ENCODE assay signal across 1 cellular context in genomic region chr9:127809562-127810377, GRCh38.
A peak's percentile ranks its signal among the peaks of the same experiment; 100 is the strongest.
TF ChIP-seq lines count a peak whose summit lies in the region.

No MANE protein-coding gene starts in this region.

TF ChIP-seq in K562, 482 proteins besides CTCF, POLR2A, EP300 and RAD21 (continued from another document and continues in another):
- TF ChIP-seq, protein P1, sequence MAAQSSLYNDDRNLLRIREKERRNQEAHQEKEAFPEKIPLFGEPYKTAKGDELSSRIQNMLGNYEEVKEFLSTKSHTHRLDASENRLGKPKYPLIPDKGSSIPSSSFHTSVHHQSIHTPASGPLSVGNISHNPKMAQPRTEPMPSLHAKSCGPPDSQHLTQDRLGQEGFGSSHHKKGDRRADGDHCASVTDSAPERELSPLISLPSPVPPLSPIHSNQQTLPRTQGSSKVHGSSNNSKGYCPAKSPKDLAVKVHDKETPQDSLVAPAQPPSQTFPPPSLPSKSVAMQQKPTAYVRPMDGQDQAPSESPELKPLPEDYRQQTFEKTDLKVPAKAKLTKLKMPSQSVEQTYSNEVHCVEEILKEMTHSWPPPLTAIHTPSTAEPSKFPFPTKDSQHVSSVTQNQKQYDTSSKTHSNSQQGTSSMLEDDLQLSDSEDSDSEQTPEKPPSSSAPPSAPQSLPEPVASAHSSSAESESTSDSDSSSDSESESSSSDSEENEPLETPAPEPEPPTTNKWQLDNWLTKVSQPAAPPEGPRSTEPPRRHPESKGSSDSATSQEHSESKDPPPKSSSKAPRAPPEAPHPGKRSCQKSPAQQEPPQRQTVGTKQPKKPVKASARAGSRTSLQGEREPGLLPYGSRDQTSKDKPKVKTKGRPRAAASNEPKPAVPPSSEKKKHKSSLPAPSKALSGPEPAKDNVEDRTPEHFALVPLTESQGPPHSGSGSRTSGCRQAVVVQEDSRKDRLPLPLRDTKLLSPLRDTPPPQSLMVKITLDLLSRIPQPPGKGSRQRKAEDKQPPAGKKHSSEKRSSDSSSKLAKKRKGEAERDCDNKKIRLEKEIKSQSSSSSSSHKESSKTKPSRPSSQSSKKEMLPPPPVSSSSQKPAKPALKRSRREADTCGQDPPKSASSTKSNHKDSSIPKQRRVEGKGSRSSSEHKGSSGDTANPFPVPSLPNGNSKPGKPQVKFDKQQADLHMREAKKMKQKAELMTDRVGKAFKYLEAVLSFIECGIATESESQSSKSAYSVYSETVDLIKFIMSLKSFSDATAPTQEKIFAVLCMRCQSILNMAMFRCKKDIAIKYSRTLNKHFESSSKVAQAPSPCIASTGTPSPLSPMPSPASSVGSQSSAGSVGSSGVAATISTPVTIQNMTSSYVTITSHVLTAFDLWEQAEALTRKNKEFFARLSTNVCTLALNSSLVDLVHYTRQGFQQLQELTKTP (IDR thresholded peaks at IDR 0.05; ENCODE audit: low read depth in 1 of 2, partially characterized antibody in 2 of 2), result no peak
- no peak for TF ChIP-seq HMGXB4 (CRISPR knock-in tag; IDR thresholded peaks at IDR 0.05)
- no peak for TF ChIP-seq ZC3H4 (CRISPR knock-in tag; IDR thresholded peaks at IDR 0.05; ENCODE audit: borderline replicate concordance)
- TF ChIP-seq IFI16 (CRISPR knock-in tag; IDR thresholded peaks at IDR 0.05), result no peak
- no peak for TF ChIP-seq SRSF3 (IDR thresholded peaks at IDR 0.05; ENCODE audit: insufficient read depth, low read length)
- TF ChIP-seq POLR2G (IDR thresholded peaks at IDR 0.05; ENCODE audit: low read depth, low read length), result peak; percentile 48; the same call in 1 of the 2 replicates
- TF ChIP-seq CHAMP1 (IDR thresholded peaks at IDR 0.05), result no peak
- TF ChIP-seq CCNT2 (IDR thresholded peaks at IDR 0.05; ENCODE audit: borderline replicate concordance, extremely low read depth, insufficient read length, low read depth, low read length), result peak; percentile 39
- no peak for TF ChIP-seq ZNF696 (CRISPR knock-in tag; conservative IDR thresholded peaks at IDR 0.05)
- no peak for TF ChIP-seq STAG1 (CRISPR knock-in tag; IDR thresholded peaks at IDR 0.05; ENCODE audit: borderline replicate concordance)
- TF ChIP-seq RNF219 (CRISPR knock-in tag; IDR thresholded peaks at IDR 0.05), result no peak
- TF ChIP-seq GTF2A2 (tag; IDR thresholded peaks at IDR 0.05), result no peak
- TF ChIP-seq DNMT1 (IDR thresholded peaks at IDR 0.05), result no peak
- TF ChIP-seq CBX5 (IDR thresholded peaks at IDR 0.05; ENCODE audit: borderline replicate concordance, low read depth), result no peak
- TF ChIP-seq, protein P2, sequence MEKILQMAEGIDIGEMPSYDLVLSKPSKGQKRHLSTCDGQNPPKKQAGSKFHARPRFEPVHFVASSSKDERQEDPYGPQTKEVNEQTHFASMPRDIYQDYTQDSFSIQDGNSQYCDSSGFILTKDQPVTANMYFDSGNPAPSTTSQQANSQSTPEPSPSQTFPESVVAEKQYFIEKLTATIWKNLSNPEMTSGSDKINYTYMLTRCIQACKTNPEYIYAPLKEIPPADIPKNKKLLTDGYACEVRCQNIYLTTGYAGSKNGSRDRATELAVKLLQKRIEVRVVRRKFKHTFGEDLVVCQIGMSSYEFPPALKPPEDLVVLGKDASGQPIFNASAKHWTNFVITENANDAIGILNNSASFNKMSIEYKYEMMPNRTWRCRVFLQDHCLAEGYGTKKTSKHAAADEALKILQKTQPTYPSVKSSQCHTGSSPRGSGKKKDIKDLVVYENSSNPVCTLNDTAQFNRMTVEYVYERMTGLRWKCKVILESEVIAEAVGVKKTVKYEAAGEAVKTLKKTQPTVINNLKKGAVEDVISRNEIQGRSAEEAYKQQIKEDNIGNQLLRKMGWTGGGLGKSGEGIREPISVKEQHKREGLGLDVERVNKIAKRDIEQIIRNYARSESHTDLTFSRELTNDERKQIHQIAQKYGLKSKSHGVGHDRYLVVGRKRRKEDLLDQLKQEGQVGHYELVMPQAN (IDR thresholded peaks at IDR 0.05; ENCODE audit: borderline replicate concordance), result no peak
- TF ChIP-seq ETV5 (CRISPR knock-in tag; IDR thresholded peaks at IDR 0.05; ENCODE audit: low read depth), result 0 out of 2 replicates have a peak, but pooled peaks have one; percentile 26
- TF ChIP-seq, protein P3, sequence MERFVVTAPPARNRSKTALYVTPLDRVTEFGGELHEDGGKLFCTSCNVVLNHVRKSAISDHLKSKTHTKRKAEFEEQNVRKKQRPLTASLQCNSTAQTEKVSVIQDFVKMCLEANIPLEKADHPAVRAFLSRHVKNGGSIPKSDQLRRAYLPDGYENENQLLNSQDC (CRISPR knock-in tag; IDR thresholded peaks at IDR 0.05), result no peak
- TF ChIP-seq ATF2 (CRISPR knock-in tag; IDR thresholded peaks at IDR 0.05), result no peak
- no peak for TF ChIP-seq PURB (CRISPR knock-in tag; IDR thresholded peaks at IDR 0.05; ENCODE audit: low read depth)
- no peak for TF ChIP-seq MTA1 (IDR thresholded peaks at IDR 0.05; ENCODE audit: borderline replicate concordance)
- no peak for TF ChIP-seq PTRF (tag; IDR thresholded peaks at IDR 0.05)
- peak; percentile 32 for TF ChIP-seq RBBP5 (IDR thresholded peaks at IDR 0.05; ENCODE audit: borderline replicate concordance, insufficient read depth, low read length, poor library complexity, severe bottlenecking)
- 0 out of 2 replicates have a peak, but pooled peaks have one; percentile 67 for TF ChIP-seq HDGF (IDR thresholded peaks at IDR 0.05)
- no peak for TF ChIP-seq FOXA1 (IDR thresholded peaks at IDR 0.05; ENCODE audit: borderline replicate concordance)
- TF ChIP-seq ZNF311 (CRISPR knock-in tag; IDR thresholded peaks at IDR 0.05), result no peak
- TF ChIP-seq MCM5 (IDR thresholded peaks at IDR 0.05; ENCODE audit: low read depth), result no peak
- no peak for TF ChIP-seq NR2C2 (CRISPR knock-in tag; IDR thresholded peaks at IDR 0.05)
- peak; percentile 85 for TF ChIP-seq NR2C2 (tag; IDR thresholded peaks at IDR 0.05)
- TF ChIP-seq ZNF586 (CRISPR knock-in tag; conservative IDR thresholded peaks at IDR 0.05), result no peak
- TF ChIP-seq CHD1 (IDR thresholded peaks at IDR 0.05; ENCODE audit: low read length), result no peak
- TF ChIP-seq ZBTB7A (IDR thresholded peaks at IDR 0.05; ENCODE audit: borderline replicate concordance, control insufficient read depth, low read depth, low read length), result peak; percentile 66; the same call in 1 of the 2 replicates
- TF ChIP-seq FIP1L1 (IDR thresholded peaks at IDR 0.05; ENCODE audit: low read depth, low read length, poor library complexity, severe bottlenecking), result no peak
- peak; percentile 37; the same call in 1 of the 2 replicates for TF ChIP-seq KDM2B (CRISPR knock-in tag; IDR thresholded peaks at IDR 0.05)
- TF ChIP-seq ZNF639 (CRISPR knock-in tag; conservative IDR thresholded peaks at IDR 0.05 in 1 of 2, IDR thresholded peaks at IDR 0.05 in 1 of 2), result no peak
- TF ChIP-seq IRF2 (CRISPR knock-in tag; IDR thresholded peaks at IDR 0.05), result no peak
- TF ChIP-seq, protein P4, sequence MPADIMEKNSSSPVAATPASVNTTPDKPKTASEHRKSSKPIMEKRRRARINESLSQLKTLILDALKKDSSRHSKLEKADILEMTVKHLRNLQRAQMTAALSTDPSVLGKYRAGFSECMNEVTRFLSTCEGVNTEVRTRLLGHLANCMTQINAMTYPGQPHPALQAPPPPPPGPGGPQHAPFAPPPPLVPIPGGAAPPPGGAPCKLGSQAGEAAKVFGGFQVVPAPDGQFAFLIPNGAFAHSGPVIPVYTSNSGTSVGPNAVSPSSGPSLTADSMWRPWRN (IDR thresholded peaks at IDR 0.05; ENCODE audit: low read depth), result no peak
- TF ChIP-seq MAFK (IDR thresholded peaks at IDR 0.05; ENCODE audit: low read length), result no peak
- TF ChIP-seq, protein P5, sequence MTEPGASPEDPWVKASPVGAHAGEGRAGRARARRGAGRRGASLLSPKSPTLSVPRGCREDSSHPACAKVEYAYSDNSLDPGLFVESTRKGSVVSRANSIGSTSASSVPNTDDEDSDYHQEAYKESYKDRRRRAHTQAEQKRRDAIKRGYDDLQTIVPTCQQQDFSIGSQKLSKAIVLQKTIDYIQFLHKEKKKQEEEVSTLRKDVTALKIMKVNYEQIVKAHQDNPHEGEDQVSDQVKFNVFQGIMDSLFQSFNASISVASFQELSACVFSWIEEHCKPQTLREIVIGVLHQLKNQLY (CRISPR knock-in tag; conservative IDR thresholded peaks at IDR 0.05), result no peak
- no peak for TF ChIP-seq ESRRB (CRISPR knock-in tag; IDR thresholded peaks at IDR 0.05; ENCODE audit: borderline replicate concordance)
